Comparison of ENCODE assay signal across 8 cellular contexts in the genomic region with DNA sequence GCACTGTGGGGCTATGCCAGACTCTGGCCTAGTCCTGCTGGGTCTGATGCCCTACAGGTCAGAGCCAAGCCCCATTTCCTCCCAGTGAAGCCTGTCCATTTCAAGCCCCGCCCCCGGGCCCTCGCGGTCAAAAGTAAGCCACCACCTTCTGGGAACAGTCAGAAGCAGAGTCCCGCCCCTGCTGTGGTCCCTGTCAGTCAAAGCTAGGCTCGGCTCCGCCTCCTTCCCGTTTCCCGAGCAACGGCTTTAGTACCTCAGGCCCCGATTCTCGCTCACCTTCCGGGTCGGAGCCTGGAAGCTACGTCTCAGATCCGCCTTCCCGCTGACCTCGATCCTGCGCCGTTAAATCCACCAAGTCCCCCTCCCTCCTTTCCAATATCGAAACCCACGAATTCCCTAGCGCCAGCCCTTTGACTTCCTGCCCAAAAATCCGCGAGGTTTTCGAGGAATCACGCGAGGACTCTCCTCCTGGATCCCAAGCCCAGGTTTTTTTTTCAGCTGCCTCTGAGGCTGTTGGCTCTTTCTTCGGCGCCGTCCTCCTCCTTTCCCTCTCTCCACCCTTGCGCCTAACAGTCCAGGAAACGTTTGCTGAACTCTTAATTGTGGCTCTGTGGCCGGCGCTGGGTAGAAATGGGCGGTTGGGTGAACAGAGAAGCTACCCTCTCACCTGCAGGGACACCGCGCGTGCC. TPM values are rescaled to one million over a fixed set of nuclear protein-coding genes. Genes with fewer than 3 reads are reported as not detected.
DNase-seq lines count a peak whose midpoint lies in the region; ATAC-seq and TF ChIP-seq lines count a peak whose summit lies in the region.

No MANE protein-coding gene starts in this region.

- H3K4me3 Mint-ChIP-seq in endodermal cell: peak overlapping the region; percentile 89

- peak; percentile 75 for ATAC-seq in GM19468 (IDR thresholded peaks at IDR 0.05; ENCODE audit: extremely low read depth, unreplicated experiment)

- peak overlapping the region; percentile 80 for H3K4me3 ChIP-seq in endodermal cell (ENCODE audit: low read length)
- H3K4me3 ChIP-seq in mesodermal cell (ENCODE audit: extremely low read depth, insufficient read depth, low read length, poor library complexity, severe bottlenecking): peak overlapping the region; percentile 45

- H3K4me1 ChIP-seq in endodermal cell (ENCODE audit: control insufficient read depth, insufficient read depth, low read length): no peaks in the 10 kb centered on the region
- H3K4me1 ChIP-seq in mesodermal cell (ENCODE audit: control insufficient read depth, insufficient read depth, low read length, poor library complexity, severe bottlenecking): peaks cover 26% of the 10 kb centered on the region

- H3K9me3 Mint-ChIP-seq in endodermal cell: no peaks in the 10 kb centered on the region

- TF ChIP-seq CTCF in endodermal cell (conservative IDR thresholded peaks at IDR 0.05): no peak

- peaks cover 19% of the 10 kb centered on the region for H3K4me1 Mint-ChIP-seq in endodermal cell

- H3K27ac ChIP-seq in endodermal cell (ENCODE audit: low read depth, low read length): peak overlapping the region; percentile 21
- peak overlapping the region; percentile 92 for H3K27ac ChIP-seq in mesodermal cell (ENCODE audit: low read depth, low read length, severe bottlenecking)

- H3K27me3 ChIP-seq in endodermal cell (ENCODE audit: control insufficient read depth, insufficient read depth, low read length, poor library complexity, severe bottlenecking): peaks cover 67% of the 10 kb centered on the region

- no peaks in the 10 kb centered on the region for H3K36me3 ChIP-seq in endodermal cell (ENCODE audit: control insufficient read depth, insufficient read depth, low read length)
- peaks cover 14% of the 10 kb centered on the region for H3K36me3 ChIP-seq in mesodermal cell (ENCODE audit: control insufficient read depth, insufficient read depth, low read length)

- H3K9ac ChIP-seq in endodermal cell (ENCODE audit: extremely low read depth, low read length, poor library complexity, severe bottlenecking): peak overlapping the region; percentile 67

- H3K27me3 Mint-ChIP-seq in endodermal cell (ENCODE audit: insufficient read depth): peaks cover 68% of the 10 kb centered on the region

- H3K9me3 ChIP-seq in endodermal cell (ENCODE audit: control insufficient read depth, low read length) (no peaks in the 10 kb centered on the region), mesodermal cell (ENCODE audit: control insufficient read depth, low read length) (no peaks in the 10 kb centered on the region)

- WGBS in endodermal cell (ENCODE audit: insufficient coverage in 1 of 2, insufficient read length in 1 of 2), 2 experiments: 4 to 5% methylated on average over 34 to 39 of the region's 39 CpGs
- WGBS in mesodermal cell (ENCODE audit: insufficient coverage in 2 of 2), 2 experiments: 0 to 1% methylated on average over 31 of the region's 39 CpGs

- H3K36me3 Mint-ChIP-seq in endodermal cell (ENCODE audit: low read depth): no peaks in the 10 kb centered on the region

- DNase-seq in COLO668 (lab: John Stamatoyannopoulos, UW; ENCODE audit: unreplicated experiment) (peak; percentile 93), HT-29 (ENCODE audit: low spot score) (peak; percentile 99), NOMO-1 treated with DMSO at 0.1 percent for 48 hours (lab: John Stamatoyannopoulos, UW; ENCODE audit: unreplicated experiment) (peak; percentile 95), endodermal cell (peak; percentile 99)
- peak; percentile 52 for DNase-seq in activated CD8-positive, alpha-beta memory T cell treated with anti-CD3 and anti-CD28 coated beads, Interleukin-2, amount 50 U/mL, for 1 hour (ENCODE audit: extremely low read depth)
- DNase-seq in stimulated activated CD8-positive, alpha-beta memory T cell treated with anti-CD3 and anti-CD28 coated beads, Interleukin-15, amount 100 ng/mL, for 24 hours (ENCODE audit: low read depth): peak; percentile 74

- H3K27ac Mint-ChIP-seq in endodermal cell: peak overlapping the region; percentile 100

RNA-seq across cellular contexts. Expression of a gene that starts 11.8 kb away (rescaled TPM):
- 90.8 and 101 TPM in 2 replicates for total RNA-seq in HT-29 (2014; rRNA removed; shearing (Covaris generic))
- total RNA-seq in endodermal cell: 1 to 10 TPM; 1.8 to 2.1 TPM
- polyA plus RNA-seq in endodermal cell (2013, experiment 1 of 2): 3.2 TPM
- polyA plus RNA-seq in endodermal cell (2013, experiment 2 of 2): 4.1 TPM
- polyA plus RNA-seq in mesodermal cell (2013, experiment 1 of 2): 33.8 TPM
- 26.8 TPM for polyA plus RNA-seq in mesodermal cell (2013, experiment 2 of 2)

RNA-seq across cellular contexts. Expression of a gene that starts 11.9 kb away (rescaled TPM):
- 6.3 and 7.4 TPM in 2 replicates for total RNA-seq in HT-29 (2014; rRNA removed; shearing (Covaris generic))
- total RNA-seq in endodermal cell: 1 to 10 TPM in 1 of 2 donors, under 1 TPM in 1; 0.49 to 1.1 TPM
- 0.53 TPM for polyA plus RNA-seq in endodermal cell (2013, experiment 1 of 2)
- polyA plus RNA-seq in endodermal cell (2013, experiment 2 of 2): 0.50 TPM
- 0.55 TPM for polyA plus RNA-seq in mesodermal cell (2013, experiment 1 of 2)
- 1.1 TPM for polyA plus RNA-seq in mesodermal cell (2013, experiment 2 of 2)

RNA-seq across cellular contexts. Expression of a gene that starts 19.0 kb away (rescaled TPM):
- total RNA-seq in HT-29 (2014; rRNA removed; shearing (Covaris generic)): 13.0 and 15.6 TPM in 2 replicates
- 10 to 100 TPM in 1 of 2 donors, 1 to 10 TPM in 1; 5.2 to 10.0 TPM for total RNA-seq in endodermal cell
- polyA plus RNA-seq in endodermal cell (2013, experiment 1 of 2): 3.3 TPM
- 3.4 TPM for polyA plus RNA-seq in endodermal cell (2013, experiment 2 of 2)
- 5.3 TPM for polyA plus RNA-seq in mesodermal cell (2013, experiment 1 of 2)
- 3.9 TPM for polyA plus RNA-seq in mesodermal cell (2013, experiment 2 of 2)

RNA-seq across cellular contexts. Expression of a gene that starts 43.2 kb away (rescaled TPM):
- 154 and 172 TPM in 2 replicates for total RNA-seq in HT-29 (2014; rRNA removed; shearing (Covaris generic))
- total RNA-seq in endodermal cell: 10 to 100 TPM; 76.8 to 85.9 TPM
- 81.0 TPM for polyA plus RNA-seq in endodermal cell (2013, experiment 1 of 2)
- 75.3 TPM for polyA plus RNA-seq in endodermal cell (2013, experiment 2 of 2)
- polyA plus RNA-seq in mesodermal cell (2013, experiment 1 of 2): 88.5 TPM
- polyA plus RNA-seq in mesodermal cell (2013, experiment 2 of 2): 68.7 TPM

RNA-seq across cellular contexts. Expression of a gene that starts 55.5 kb away (rescaled TPM):
- 15.9 and 18.8 TPM in 2 replicates for total RNA-seq in HT-29 (2014; rRNA removed; shearing (Covaris generic))
- total RNA-seq in endodermal cell: 10 to 100 TPM; 11.2 to 15.1 TPM
- 13.7 TPM for polyA plus RNA-seq in endodermal cell (2013, experiment 1 of 2)
- polyA plus RNA-seq in endodermal cell (2013, experiment 2 of 2): 11.1 TPM
- polyA plus RNA-seq in mesodermal cell (2013, experiment 1 of 2): 10.7 TPM
- 10.3 TPM for polyA plus RNA-seq in mesodermal cell (2013, experiment 2 of 2)

Comparison
In these comparisons a context has a peak if more than half of its experiments do, and no peak if none do; other contexts are left out.
1. Peak in every context shown above with its lines: DNase-seq, ATAC-seq, H3K4me3 ChIP-seq and H3K27ac ChIP-seq.
2. RNA of a gene that starts 11.8 kb away (total RNA-seq): 90.8 to 101 TPM in HT-29; 1.8 to 2.1 TPM in endodermal cell; every median in the first group is over 10 times any median in the second.